In the genomic region with DNA sequence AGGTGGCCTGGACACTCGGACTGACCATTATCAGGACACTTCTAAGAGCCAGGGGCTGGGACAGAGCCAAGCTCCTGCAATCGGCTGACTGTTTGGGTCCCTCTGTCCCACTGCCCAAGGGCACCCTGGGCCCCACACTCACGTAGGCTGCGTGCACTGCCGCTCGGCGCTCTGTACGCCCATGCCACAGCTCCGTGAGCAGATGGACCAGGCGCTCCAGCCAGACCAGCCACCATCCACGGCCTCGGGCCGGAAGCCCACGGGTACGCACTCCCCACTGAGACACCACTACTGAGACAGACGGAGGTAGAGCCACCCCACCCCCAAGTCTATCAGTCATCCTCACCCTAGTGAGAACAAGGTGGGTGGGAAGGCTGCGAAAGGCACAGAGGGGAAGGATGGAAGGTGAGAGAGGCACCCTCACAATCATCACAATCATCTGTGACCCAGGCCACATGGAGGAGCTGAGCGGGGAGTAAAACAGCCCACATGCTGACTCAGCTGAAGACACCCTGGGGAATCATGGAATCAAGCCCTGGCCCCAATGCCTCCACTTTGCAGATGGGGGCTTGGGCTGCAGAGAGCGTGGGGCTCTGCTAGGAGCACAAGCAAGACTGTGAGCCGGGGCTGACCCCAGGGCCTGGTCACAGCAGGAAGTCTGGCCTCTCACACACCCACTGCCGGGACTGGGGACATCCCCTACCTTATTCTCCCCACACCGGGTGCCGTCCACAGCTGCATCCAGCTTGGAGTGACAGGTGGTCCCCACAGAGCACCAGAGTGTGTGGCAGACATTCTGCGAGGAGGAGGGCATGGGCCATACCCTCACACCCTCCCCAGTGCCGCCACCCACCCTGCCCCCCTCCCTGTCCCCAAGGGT, we compare ENCODE assay signal across 2 cellular contexts. TPM values are rescaled to one million over a fixed set of nuclear protein-coding genes. Genes with fewer than 3 reads are reported as not detected.
"Had no signal": no experiment of that assay in that cellular context is flagged by ENCODE, and none has a peak within 500 bp of the region (broad histone marks: within the 10 kb centered on the region; RNA-seq: fewer than 3 reads in every experiment).

No MANE protein-coding gene starts in this region.

RNA-seq across cellular contexts. Expression of a gene that starts 35.0 kb away (rescaled TPM):
- total RNA-seq: activated CD8-positive, alpha-beta T cell treated with anti-CD3 and anti-CD28 coated beads, Interleukin-2, amount 10 ng/mL, durations not matched to agents 7 days and 5 days; T-helper 17 cell had no signal
